8 cellular contexts compared by ENCODE assay signal in the genomic region with DNA sequence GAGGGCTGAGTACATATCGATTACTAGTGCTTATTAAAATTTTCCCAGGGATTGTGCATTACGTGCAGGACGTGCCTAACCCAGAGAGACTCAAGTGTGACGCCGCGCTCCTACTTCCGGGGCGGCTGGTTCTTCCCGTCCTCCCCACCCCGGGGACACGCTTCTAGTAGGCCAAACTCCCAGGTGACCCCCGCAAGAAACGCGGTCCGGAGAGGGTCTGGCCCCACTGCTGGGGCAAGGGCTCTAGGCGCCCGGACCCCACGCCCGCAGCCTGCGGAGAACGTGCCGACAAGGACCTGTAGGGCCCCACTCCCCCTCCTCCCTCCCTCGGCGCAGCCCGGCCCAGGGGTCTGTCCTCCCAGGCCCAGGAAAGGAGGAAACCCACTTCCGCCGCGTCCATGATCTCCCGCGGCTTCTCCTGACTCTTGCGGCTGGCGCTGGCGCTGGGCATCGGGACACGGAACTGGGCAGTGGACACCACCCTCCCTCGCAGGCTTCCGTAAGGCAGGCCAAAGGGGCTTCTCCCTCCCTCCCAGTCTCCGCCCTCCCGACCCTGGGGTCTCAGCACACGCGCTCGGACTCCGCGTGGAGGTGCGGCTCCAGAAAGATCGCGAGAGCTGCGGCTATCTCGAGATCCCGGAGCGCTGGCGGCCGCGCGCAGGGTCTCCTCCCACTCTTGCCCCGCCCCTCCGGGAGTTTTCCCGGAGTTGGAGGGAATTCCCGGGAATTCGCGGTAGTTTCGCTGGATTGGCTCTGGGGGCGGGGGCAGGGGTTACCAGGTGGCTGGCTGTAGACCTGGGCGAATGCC. TPM values are rescaled to one million over a fixed set of nuclear protein-coding genes. Genes with fewer than 3 reads are reported as not detected.
DNase-seq lines count a peak whose midpoint lies in the region; ATAC-seq and TF ChIP-seq lines count a peak whose summit lies in the region.

DARS1 (minus strand) TSS at position 609 of the 808 bp plus-strand sequence; CDS start at position 451, 158 bp downstream.

- peak; percentile 76 for ATAC-seq in GM21619 (IDR thresholded peaks at IDR 0.05; ENCODE audit: unreplicated experiment)

- no peak for TF ChIP-seq EP300 in Ishikawa (IDR thresholded peaks at IDR 0.05; ENCODE audit: borderline replicate concordance)

- no peak; the same call in 1 of the 2 replicates for TF ChIP-seq RAD21 in Ishikawa (IDR thresholded peaks at IDR 0.05; ENCODE audit: low read depth)

- DNase-seq in DMS53 (lab: John Stamatoyannopoulos, UW) (peak; percentile 86), OCI-M2 (lab: John Stamatoyannopoulos, UW; ENCODE audit: unreplicated experiment) (peak; percentile 44), epithelial cell of proximal tubule (ENCODE audit: low read depth) (no peak), mucosa of gallbladder (ENCODE audit: low spot score) (peak; percentile 95)
- peak; percentile 82 for DNase-seq in activated T-cell treated with anti-CD3 and anti-CD28 coated beads, Interleukin-2, amount 50 U/mL, for 1 hour
- peak; percentile 70 for DNase-seq in stimulated activated CD8-positive, alpha-beta memory T cell treated with anti-CD3 and anti-CD28 coated beads, Interleukin-4, amount 100 ng/mL, for 24 hours (ENCODE audit: low read depth)

- no peak for TF ChIP-seq CTCF in epithelial cell of proximal tubule (conservative IDR thresholded peaks at IDR 0.05; ENCODE audit: low read depth, low read length)

- H3K4me3 ChIP-seq in epithelial cell of proximal tubule (ENCODE audit: low read depth, low read length), result peak within 1 kb of the TSS; percentile 79

TF ChIP-seq in Ishikawa, 13 proteins besides CTCF, POLR2A, EP300 and RAD21:
- no peak; the same call in 1 of the 2 replicates for TF ChIP-seq CEBPB (IDR thresholded peaks at IDR 0.05)
- TF ChIP-seq CREB1 (IDR thresholded peaks at IDR 0.05; ENCODE audit: low read depth), result no peak; the same call in 1 of the 2 replicates
- no peak; the same call in 1 of the 2 replicates for TF ChIP-seq NFIC (IDR thresholded peaks at IDR 0.05)
- TF ChIP-seq TEAD4 (IDR thresholded peaks at IDR 0.05), result peak; percentile 55; the same call in 1 of the 2 replicates
- TF ChIP-seq TCF12 (IDR thresholded peaks at IDR 0.05; ENCODE audit: low read depth), result peak; percentile 30; the same call in 1 of the 2 replicates
- peak; percentile 79 for TF ChIP-seq MAX (IDR thresholded peaks at IDR 0.05)
- TF ChIP-seq EGR1 (IDR thresholded peaks at IDR 0.05), result peak; percentile 42
- TF ChIP-seq TAF1 (IDR thresholded peaks at IDR 0.05; ENCODE audit: low read depth), result peak; percentile 77; the same call in 1 of the 2 replicates
- TF ChIP-seq ZBTB7A (IDR thresholded peaks at IDR 0.05; ENCODE audit: low read depth), result peak; percentile 99
- TF ChIP-seq, protein P1, sequence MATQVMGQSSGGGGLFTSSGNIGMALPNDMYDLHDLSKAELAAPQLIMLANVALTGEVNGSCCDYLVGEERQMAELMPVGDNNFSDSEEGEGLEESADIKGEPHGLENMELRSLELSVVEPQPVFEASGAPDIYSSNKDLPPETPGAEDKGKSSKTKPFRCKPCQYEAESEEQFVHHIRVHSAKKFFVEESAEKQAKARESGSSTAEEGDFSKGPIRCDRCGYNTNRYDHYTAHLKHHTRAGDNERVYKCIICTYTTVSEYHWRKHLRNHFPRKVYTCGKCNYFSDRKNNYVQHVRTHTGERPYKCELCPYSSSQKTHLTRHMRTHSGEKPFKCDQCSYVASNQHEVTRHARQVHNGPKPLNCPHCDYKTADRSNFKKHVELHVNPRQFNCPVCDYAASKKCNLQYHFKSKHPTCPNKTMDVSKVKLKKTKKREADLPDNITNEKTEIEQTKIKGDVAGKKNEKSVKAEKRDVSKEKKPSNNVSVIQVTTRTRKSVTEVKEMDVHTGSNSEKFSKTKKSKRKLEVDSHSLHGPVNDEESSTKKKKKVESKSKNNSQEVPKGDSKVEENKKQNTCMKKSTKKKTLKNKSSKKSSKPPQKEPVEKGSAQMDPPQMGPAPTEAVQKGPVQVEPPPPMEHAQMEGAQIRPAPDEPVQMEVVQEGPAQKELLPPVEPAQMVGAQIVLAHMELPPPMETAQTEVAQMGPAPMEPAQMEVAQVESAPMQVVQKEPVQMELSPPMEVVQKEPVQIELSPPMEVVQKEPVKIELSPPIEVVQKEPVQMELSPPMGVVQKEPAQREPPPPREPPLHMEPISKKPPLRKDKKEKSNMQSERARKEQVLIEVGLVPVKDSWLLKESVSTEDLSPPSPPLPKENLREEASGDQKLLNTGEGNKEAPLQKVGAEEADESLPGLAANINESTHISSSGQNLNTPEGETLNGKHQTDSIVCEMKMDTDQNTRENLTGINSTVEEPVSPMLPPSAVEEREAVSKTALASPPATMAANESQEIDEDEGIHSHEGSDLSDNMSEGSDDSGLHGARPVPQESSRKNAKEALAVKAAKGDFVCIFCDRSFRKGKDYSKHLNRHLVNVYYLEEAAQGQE (IDR thresholded peaks at IDR 0.05; ENCODE audit: low read depth), result no peak
- TF ChIP-seq USF1 (IDR thresholded peaks at IDR 0.05), result no peak; the same call in 1 of the 2 replicates
- TF ChIP-seq YY1 (IDR thresholded peaks at IDR 0.05; ENCODE audit: low read depth), result no peak
- TF ChIP-seq FOXM1 (IDR thresholded peaks at IDR 0.05; ENCODE audit: borderline replicate concordance, low read depth), result no peak

RNA-seq across cellular contexts. Expression of gene DARS1, which starts in this region (rescaled TPM):
- total RNA-seq in epithelial cell of proximal tubule (82.8 and 86.0 TPM in 2 replicates), mucosa of gallbladder (44.6 TPM)
